Comparison of ENCODE assay signal across 8 cellular contexts in the genomic region with DNA sequence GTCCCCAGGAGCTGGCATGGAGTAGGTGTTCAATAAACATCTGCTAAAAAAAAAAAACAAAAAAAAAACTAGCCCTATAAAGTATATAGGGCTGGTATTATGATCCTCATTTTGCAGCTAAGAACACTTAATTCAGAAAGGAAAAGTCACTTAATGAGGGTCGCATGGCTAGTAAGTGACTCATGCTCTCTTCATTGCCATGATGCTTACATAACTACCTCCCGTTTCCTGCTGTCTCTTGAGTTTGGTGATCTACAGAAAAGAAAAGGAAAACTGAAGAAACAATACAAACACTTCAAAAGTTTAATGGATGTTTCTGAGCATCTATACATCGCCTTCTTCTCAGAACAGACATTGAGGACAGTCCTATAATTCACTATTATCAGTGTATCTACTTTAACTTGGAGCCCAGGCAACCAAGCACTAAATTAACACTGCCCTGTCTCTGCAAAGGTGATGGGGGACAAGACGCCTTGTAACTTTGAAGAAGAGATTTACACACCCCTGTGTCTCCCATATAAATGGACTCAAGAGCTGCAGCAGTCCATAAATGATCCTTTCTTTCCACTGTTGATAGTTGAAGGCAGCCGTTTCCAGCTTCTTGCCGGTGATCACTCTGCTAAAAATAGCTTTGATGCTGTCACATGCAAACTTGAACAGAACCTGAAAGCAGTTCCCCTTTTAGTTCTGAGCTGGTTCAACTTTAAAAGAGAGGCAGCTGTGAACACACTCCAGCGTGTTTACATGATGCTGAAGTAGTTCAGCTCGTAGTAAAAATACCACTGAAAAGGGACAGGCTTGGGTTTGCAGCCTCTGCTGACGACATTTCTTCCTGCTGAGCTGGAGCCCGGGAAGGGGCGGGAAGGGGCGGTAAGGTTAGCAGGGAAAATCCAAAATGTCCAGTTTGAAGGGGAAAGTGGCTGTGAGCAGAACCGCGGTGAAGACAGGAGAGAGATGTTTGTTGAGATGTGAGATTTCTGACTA.
A peak's percentile ranks its signal among the peaks of the same experiment; 100 is the strongest.
DNase-seq lines count a peak whose midpoint lies in the region; ATAC-seq, FAIRE-seq and TF ChIP-seq lines count a peak whose summit lies in the region.

No MANE protein-coding gene starts in this region.

- FAIRE-seq in kidney (lab: Jason Lieb, UNC): no peak

- H3K4me1 ChIP-seq in OCI-LY3 (ENCODE audit: low read length) (peaks cover 63% of the 10 kb centered on the region), breast epithelium (peaks cover 0 to 3% of the 10 kb centered on the region in 2 donors), kidney (ENCODE audit: control insufficient read depth in 1 of 2, insufficient read depth in 1 of 2, low read depth in 1 of 2, low read length in 2 of 2) (peaks cover 13 to 25% of the 10 kb centered on the region in 2 donors)

- H3K36me3 ChIP-seq in OCI-LY3 (replicated peaks; ENCODE audit: low read depth, low read length) (peaks cover 5% of the 10 kb centered on the region), breast epithelium (no peaks in the 10 kb centered on the region), kidney (ENCODE audit: control insufficient read depth in 1 of 2, insufficient read depth in 2 of 2, low read length in 2 of 2) (no peaks in the 10 kb centered on the region)

- H3K27me3 ChIP-seq in OCI-LY3 (ENCODE audit: low read depth, low read length) (no peaks in the 10 kb centered on the region), breast epithelium (no peaks in the 10 kb centered on the region)

- no peak for TF ChIP-seq CTCF in GM20000 (IDR thresholded peaks at IDR 0.05; ENCODE audit: extremely low read depth, missing control alignments)
- TF ChIP-seq CTCF in OCI-LY3 (IDR thresholded peaks at IDR 0.05; ENCODE audit: low read depth, low read length): no peak
- no peak for TF ChIP-seq CTCF in breast epithelium (IDR thresholded peaks at IDR 0.05)
- no peak for TF ChIP-seq CTCF in kidney (IDR thresholded peaks at IDR 0.05; ENCODE audit: borderline replicate concordance, extremely low read depth, insufficient read depth)

- no peaks in the 10 kb centered on the region for H3K79me2 ChIP-seq in OCI-LY3 (ENCODE audit: low read length)

- no peak overlapping the region for H2AFZ ChIP-seq in OCI-LY3 (ENCODE audit: low read depth, low read length)

- intact Hi-C loops in breast epithelium (cut with DNase I; ENCODE audit: low total_unique reads) (loop anchor here (2.0 kb wide), 1 partner anchor 73 kb away; no protein-coding TSS in a partner anchor), kidney (cut with DNase I) (no loop called here)

- H3K4me3 ChIP-seq in OCI-LY3 (ENCODE audit: low read length): peak overlapping the region; percentile 75
- H3K4me3 ChIP-seq in breast epithelium: peak overlapping the region in 1 of 3 donors; percentile 42
- H3K4me3 ChIP-seq in kidney (ENCODE audit: low read length in 2 of 2): peak overlapping the region; percentile 19 to 28

- peak overlapping the region; percentile 99 for H3K4me2 ChIP-seq in OCI-LY3 (ENCODE audit: low read length)

- H3K9me3 ChIP-seq in OCI-LY3 (ENCODE audit: insufficient read depth, low read length) (no peaks in the 10 kb centered on the region), breast epithelium (no peaks in the 10 kb centered on the region), kidney (ENCODE audit: control insufficient read depth in 1 of 2, low read length in 2 of 2) (no peaks in the 10 kb centered on the region)

- DNase-seq in EL (peak; percentile 77), GM20000 (ENCODE audit: low spot score) (peak; percentile 68), breast epithelium (ENCODE audit: low spot score in 2 of 2) (peak in 1 of 2 donors; percentile 18), kidney (peak; percentile 86), smooth muscle cell of the brain vasculature (ENCODE audit: low read depth, low spot score) (peak; percentile 84), HuH-7.5 (ENCODE audit: low spot score) (no peak)

- no peaks in the 10 kb centered on the region for H4K20me1 ChIP-seq in OCI-LY3 (ENCODE audit: insufficient read depth, low read length)

- TF ChIP-seq POLR2A in breast epithelium (IDR thresholded peaks at IDR 0.05): no peak

- H3K27ac ChIP-seq in OCI-LY3 (ENCODE audit: low read length) (peak overlapping the region; percentile 94), breast epithelium (peak overlapping the region; percentile 76 to 88), kidney (ENCODE audit: low read depth in 2 of 2, low read length in 2 of 2) (peak overlapping the region; percentile 76 to 97)

- peak; percentile 54 for ATAC-seq in HG03521 (IDR thresholded peaks at IDR 0.05; ENCODE audit: unreplicated experiment)

- peak overlapping the region; percentile 73 for H3K9ac ChIP-seq in OCI-LY3 (ENCODE audit: low read length)
- peak overlapping the region in 1 of 2 donors; percentile 14 for H3K9ac ChIP-seq in kidney (ENCODE audit: low read length in 2 of 2)
